In the genomic region with DNA sequence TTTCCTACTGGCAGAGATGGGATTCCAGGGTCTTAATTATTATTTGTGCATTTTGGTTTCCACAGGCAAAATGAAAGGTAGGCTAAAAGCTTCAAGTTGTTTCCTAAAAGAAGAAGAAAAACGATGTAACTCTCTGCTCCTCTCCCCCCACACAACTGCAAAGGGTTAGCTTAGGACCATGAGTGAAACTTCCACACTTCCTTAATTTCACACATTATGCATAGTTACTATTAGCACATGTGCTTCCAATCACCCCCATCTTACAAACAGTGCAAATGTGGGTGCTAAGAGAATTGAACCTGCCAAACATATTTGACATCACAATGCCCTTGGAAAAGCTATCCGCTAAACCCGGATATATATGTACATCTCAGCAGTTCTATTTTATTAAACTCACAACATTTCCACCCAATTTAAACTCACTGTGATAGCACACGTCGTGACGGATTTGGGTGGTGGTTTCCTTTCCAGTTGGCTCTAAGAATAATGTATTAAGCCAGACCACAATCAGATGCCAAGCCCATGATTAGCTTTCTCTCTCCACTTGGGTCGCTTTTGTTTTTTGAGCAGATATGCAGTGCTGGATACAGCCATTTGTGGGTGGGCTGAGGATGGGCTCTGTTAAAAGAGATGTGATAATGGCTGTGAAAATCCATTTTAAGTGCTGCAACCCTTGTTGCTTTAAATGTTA, we compare ENCODE assay signal across 25 cellular contexts.
DNase-seq lines count a peak whose midpoint lies in the region; ATAC-seq and TF ChIP-seq lines count a peak whose summit lies in the region.
"Had no signal": no experiment of that assay in that cellular context is flagged by ENCODE, and none has a peak within 500 bp of the region (broad histone marks: within the 10 kb centered on the region; RNA-seq: fewer than 3 reads in every experiment).

No MANE protein-coding gene starts in this region.

- peaks cover 2% of the 10 kb centered on the region for H3K27me3 Mint-ChIP-seq in nephron progenitor cell (ENCODE audit: low read depth, poor library complexity)
- no peaks in the 10 kb centered on the region for H3K27me3 Mint-ChIP-seq in activated naive CD4-positive, alpha-beta T cell treated with anti-CD3 and anti-CD28 coated beads for 36 hours (ENCODE audit: low read depth)
- H3K27me3 Mint-ChIP-seq: activated CD4-positive, alpha-beta T cell treated with anti-CD3 and anti-CD28 coated beads for 36 hours; activated T-cell treated with anti-CD3 and anti-CD28 coated beads, Interleukin-2, amount 50 U/mL, for 24 hours had no signal

- DNase-seq in AG09319 (ENCODE audit: extremely low read depth, low read depth) (peak; percentile 34), HFF-Myc (ENCODE audit: extremely low read depth, low read depth) (peak; percentile 12), adipocyte (ENCODE audit: low read depth) (no peak), iris pigment epithelial cell (ENCODE audit: low read depth) (peak; percentile 15), nephron progenitor cell (no peak)
- no peak for DNase-seq in central memory CD4-positive, alpha-beta T cell
- no peak for DNase-seq in activated naive CD4-positive, alpha-beta T cell treated with anti-CD3 and anti-CD28 coated beads for 36 hours
- DNase-seq: activated CD4-positive, alpha-beta T cell treated with anti-CD3 and anti-CD28 coated beads for 36 hours; activated CD8-positive, alpha-beta memory T cell treated with anti-CD3 and anti-CD28 coated beads for 24 hours; activated T-cell treated with anti-CD3 and anti-CD28 coated beads, Interleukin-2, amount 50 U/mL, for 24 hours; H7; Karpas-422; midbrain; NCI-H1417; NCI-H2107; pancreas; PC-3; SHP77 treated with DMSO at 0.1 percent for 48 hours; stimulated activated CD4-positive, alpha-beta T cell treated with anti-CD3 and anti-CD28 coated beads, Interleukin-4, amount 100 ng/mL, for 4 hours; stimulated activated naive CD4-positive, alpha-beta T cell treated with Interleukin-2 at 50 U/mL for 16 hours; testis; uterus had no signal

- H3K9me3 Mint-ChIP-seq in nephron progenitor cell = no peaks in the 10 kb centered on the region
- no peaks in the 10 kb centered on the region for H3K9me3 Mint-ChIP-seq in activated naive CD4-positive, alpha-beta T cell treated with anti-CD3 and anti-CD28 coated beads for 36 hours
- H3K9me3 Mint-ChIP-seq: activated T-cell treated with anti-CD3 and anti-CD28 coated beads, Interleukin-2, amount 50 U/mL, for 24 hours had no signal

- CTCF ChIA-PET in activated naive CD4-positive, alpha-beta T cell treated with anti-CD3 and anti-CD28 coated beads for 36 hours (lab: Charles Lee) = no interaction called here

- H3K4me3 ChIP-seq in HFF-Myc (replicated peaks; ENCODE audit: low read depth, low read length) (no peak overlapping the region), adipocyte (ENCODE audit: low read length) (peak overlapping the region; percentile 15)
- H3K4me3 ChIP-seq: cardiac muscle cell, pancreas, testis, uterus had no signal

- H3K4me1 Mint-ChIP-seq in nephron progenitor cell = no peaks in the 10 kb centered on the region
- H3K4me1 Mint-ChIP-seq in activated naive CD4-positive, alpha-beta T cell treated with anti-CD3 and anti-CD28 coated beads for 36 hours (ENCODE audit: low read depth) = no peaks in the 10 kb centered on the region
- H3K4me1 Mint-ChIP-seq: activated CD4-positive, alpha-beta T cell treated with anti-CD3 and anti-CD28 coated beads for 36 hours had no signal

- H3K36me3 Mint-ChIP-seq in nephron progenitor cell (ENCODE audit: low read depth) = no peaks in the 10 kb centered on the region
- H3K36me3 Mint-ChIP-seq in activated naive CD4-positive, alpha-beta T cell treated with anti-CD3 and anti-CD28 coated beads for 36 hours (ENCODE audit: low read depth) = no peaks in the 10 kb centered on the region

- no peak for ATAC-seq in GM21526 (IDR thresholded peaks at IDR 0.05; ENCODE audit: low FRiP score, unreplicated experiment)
- ATAC-seq: activated CD4-positive, alpha-beta T cell treated with anti-CD3 and anti-CD28 coated beads for 36 hours; left lobe of liver; pancreas; PC-3 had no signal

- no peak overlapping the region for H3K27ac Mint-ChIP-seq in nephron progenitor cell
- H3K27ac Mint-ChIP-seq in activated naive CD4-positive, alpha-beta T cell treated with anti-CD3 and anti-CD28 coated beads for 36 hours = no peak overlapping the region
- H3K27ac Mint-ChIP-seq: activated CD4-positive, alpha-beta T cell treated with anti-CD3 and anti-CD28 coated beads for 36 hours; activated T-cell treated with anti-CD3 and anti-CD28 coated beads, Interleukin-2, amount 50 U/mL, for 24 hours had no signal

- no peaks in the 10 kb centered on the region for H3K36me3 ChIP-seq in adipocyte (ENCODE audit: control insufficient read depth, insufficient read depth, low read length, severe bottlenecking)
- H3K36me3 ChIP-seq: cardiac muscle cell, pancreas, uterus had no signal

- H3K4me3 Mint-ChIP-seq in nephron progenitor cell = no peak overlapping the region
- no peak overlapping the region for H3K4me3 Mint-ChIP-seq in activated naive CD4-positive, alpha-beta T cell treated with anti-CD3 and anti-CD28 coated beads for 36 hours
- H3K4me3 Mint-ChIP-seq: activated CD4-positive, alpha-beta T cell treated with anti-CD3 and anti-CD28 coated beads for 36 hours; activated T-cell treated with anti-CD3 and anti-CD28 coated beads, Interleukin-2, amount 50 U/mL, for 24 hours had no signal

- peaks cover 37% of the 10 kb centered on the region for H3K4me1 ChIP-seq in adipocyte (ENCODE audit: control insufficient read depth, insufficient read depth, low read length)
- H3K4me1 ChIP-seq: pancreas, testis, uterus had no signal

- no peaks in the 10 kb centered on the region for H3K9me3 ChIP-seq in adipocyte (ENCODE audit: control insufficient read depth, low read length)
- H3K9me3 ChIP-seq: pancreas, testis, uterus had no signal

- intact Hi-C loops in activated naive CD4-positive, alpha-beta T cell treated with anti-CD3 and anti-CD28 coated beads for 36 hours (cut with micrococcal nuclease) = no loop called here

- TF ChIP-seq CTCF in AG09319 (IDR thresholded peaks at IDR 0.05; ENCODE audit: low read depth, low read length) (no peak), HFF-Myc (IDR thresholded peaks at IDR 0.05; ENCODE audit: low read depth, low read length, missing control alignments) (no peak), nephron progenitor cell (IDR thresholded peaks at IDR 0.05) (no peak)

- no peak overlapping the region for H3K9ac ChIP-seq in adipocyte (ENCODE audit: low read length)

- H3K27me3 ChIP-seq in adipocyte (replicated peaks; ENCODE audit: control insufficient read depth, insufficient read depth, low read length) = no peaks in the 10 kb centered on the region
- H3K27me3 ChIP-seq: cardiac muscle cell, pancreas, testis, uterus had no signal

Comparison
In these comparisons a context has a peak if more than half of its experiments do, and no peak if none do; other contexts are left out.
1. DNase-seq: peak in AG09319 (single experiment), HFF-Myc (single experiment) and iris pigment epithelial cell (single experiment); none in adipocyte (single experiment), nephron progenitor cell (single experiment), central memory CD4-positive, alpha-beta T cell (single experiment) and activated naive CD4-positive, alpha-beta T cell treated with anti-CD3 and anti-CD28 coated beads for 36 hours (single experiment).